ENCODE assay signal across 13 cellular contexts in genomic region chr5:156103116-156103860, GRCh38.
"Had no signal": no experiment of that assay in that cellular context is flagged by ENCODE, and none has a peak within 500 bp of the region (broad histone marks: within the 10 kb centered on the region; RNA-seq: fewer than 3 reads in every experiment).

No MANE protein-coding gene starts in this region.

- H3K9me3 ChIP-seq: mucosa of descending colon, neutrophil, tibial artery, vagina had no signal

- FAIRE-seq: small intestine had no signal

- DNase-seq: activated CD4-positive, alpha-beta memory T cell treated with anti-CD3 and anti-CD28 coated beads, Interleukin-2, amount 10 ng/mL, durations not matched to agents 7 days and 5 days; activated CD4-positive, CD25-positive, alpha-beta regulatory T cell treated with anti-CD3 and anti-CD28 coated beads, Interleukin-2, amount 50 U/mL, for 72 hours; activated CD8-positive, alpha-beta memory T cell treated with anti-CD3 and anti-CD28 coated beads, Interleukin-2, amount 50 U/mL, for 48 hours; activated naive CD4-positive, alpha-beta T cell treated with Interleukin-2 at 50 U/mL for 16 hours; effector memory CD8-positive, alpha-beta T cell; mucosa of descending colon; naive thymus-derived CD8-positive, alpha-beta T cell; retina; small intestine; tibial artery had no signal

- ATAC-seq: effector memory CD8-positive, alpha-beta T cell; left lobe of liver; mucosa of descending colon; naive thymus-derived CD8-positive, alpha-beta T cell had no signal

- H3K36me3 ChIP-seq: neutrophil, tibial artery, vagina had no signal

- H3K27ac ChIP-seq: neutrophil, tibial artery, vagina had no signal

- H3K4me1 ChIP-seq: tibial artery, vagina had no signal

- H3K27me3 ChIP-seq: neutrophil, tibial artery, vagina had no signal

- H3K4me3 ChIP-seq: mucosa of descending colon, tibial artery, vagina had no signal
